In the genomic region with DNA sequence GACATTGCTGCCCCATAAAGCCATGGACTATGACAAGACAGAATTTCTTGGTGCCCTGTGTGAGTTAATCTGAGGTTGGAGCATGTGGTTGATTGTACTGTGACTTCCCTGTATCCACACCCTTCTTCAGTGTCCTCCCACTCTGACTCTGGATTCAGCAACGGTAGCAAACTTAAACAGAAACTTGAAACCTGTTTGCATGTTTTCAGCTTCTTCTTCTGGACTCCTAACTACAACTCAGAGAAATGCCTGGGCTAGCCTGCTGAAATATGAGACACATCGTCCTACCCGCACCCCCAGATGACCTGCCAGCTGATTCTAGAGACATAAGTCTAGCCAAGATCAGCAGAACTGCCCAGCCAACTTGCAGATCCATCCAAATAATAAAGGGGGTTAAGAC, we compare ENCODE assay signal across 12 cellular contexts.
A peak's percentile ranks its signal among the peaks of the same experiment; 100 is the strongest.
DNase-seq lines count a peak whose midpoint lies in the region; TF ChIP-seq lines count a peak whose summit lies in the region.
"Had no signal": no experiment of that assay in that cellular context is flagged by ENCODE, and none has a peak within 500 bp of the region (broad histone marks: within the 10 kb centered on the region; RNA-seq: fewer than 3 reads in every experiment).

No MANE protein-coding gene starts in this region.

- intact Hi-C loops in prostate gland (cut with DNase I): no loop called here

- H3K27ac ChIP-seq in prostate gland: no peak overlapping the region

- H3K27me3 ChIP-seq in prostate gland (replicated peaks; ENCODE audit: insufficient read depth): no peaks in the 10 kb centered on the region
- H3K27me3 ChIP-seq in BE2C: no peaks in the 10 kb centered on the region

- no peak for TF ChIP-seq POLR2A in prostate gland (IDR thresholded peaks at IDR 0.05)

- H3K4me1 ChIP-seq in prostate gland (replicated peaks) (no peaks in the 10 kb centered on the region), BE2C (no peaks in the 10 kb centered on the region)

- no peak for TF ChIP-seq CTCF in LNCaP clone FGC (IDR thresholded peaks at IDR 0.05; ENCODE audit: control insufficient read depth, extremely low read depth, insufficient read depth)
- TF ChIP-seq CTCF in choroid plexus epithelial cell (conservative IDR thresholded peaks at IDR 0.05; ENCODE audit: low read depth, low read length): no peak
- no peak for TF ChIP-seq CTCF in prostate gland (IDR thresholded peaks at IDR 0.05)
- TF ChIP-seq CTCF in BE2C (IDR thresholded peaks at IDR 0.05; ENCODE audit: low read depth, low read length): no peak

- DNase-seq in EH (ENCODE audit: low read depth): peak; percentile 45
- DNase-seq in LNCaP clone FGC (ENCODE audit: low read depth): peak; percentile 10
- peak; percentile 83 for DNase-seq in choroid plexus epithelial cell (ENCODE audit: low read depth)
- DNase-seq in prostate gland (ENCODE audit: low spot score): peak; percentile 26
- no peak for DNase-seq in SKM-1 (lab: John Stamatoyannopoulos, UW; ENCODE audit: unreplicated experiment)
- no peak for DNase-seq in activated gamma-delta T cell treated with Interleukin-2 at 50 U/mL for 16 hours
- no peak for DNase-seq in BE2C
- DNase-seq in effector CD8-positive, alpha-beta T cell (lab: John Stamatoyannopoulos, UW): no peak
- DNase-seq: activated CD4-positive, alpha-beta T cell treated with anti-CD3 and anti-CD28 coated beads for 48 hours; activated naive CD4-positive, alpha-beta T cell; immature natural killer cell; NCI-H446 had no signal

- WGBS in prostate gland: 8% methylated on average over 3 of the region's 3 CpGs

- H3K4me3 ChIP-seq in LNCaP clone FGC (ENCODE audit: low read depth, low read length) (no peak overlapping the region), choroid plexus epithelial cell (ENCODE audit: low read depth, low read length) (no peak overlapping the region), prostate gland (no peak overlapping the region), BE2C (ENCODE audit: low read depth, low read length) (no peak overlapping the region)

- H3K36me3 ChIP-seq in prostate gland (no peaks in the 10 kb centered on the region), BE2C (no peaks in the 10 kb centered on the region)

- H3K9me3 ChIP-seq in prostate gland: no peaks in the 10 kb centered on the region
- no peaks in the 10 kb centered on the region for H3K9me3 ChIP-seq in BE2C

Comparison
In these comparisons a context has a peak if more than half of its experiments do, and no peak if none do; other contexts are left out.
1. DNase-seq: peak in EH (single experiment), LNCaP clone FGC (single experiment), choroid plexus epithelial cell (single experiment) and prostate gland (single experiment); none in SKM-1 (single experiment), activated gamma-delta T cell treated with Interleukin-2 at 50 U/mL for 16 hours (single experiment), BE2C (single experiment) and effector CD8-positive, alpha-beta T cell (single experiment).